In the genomic region with DNA sequence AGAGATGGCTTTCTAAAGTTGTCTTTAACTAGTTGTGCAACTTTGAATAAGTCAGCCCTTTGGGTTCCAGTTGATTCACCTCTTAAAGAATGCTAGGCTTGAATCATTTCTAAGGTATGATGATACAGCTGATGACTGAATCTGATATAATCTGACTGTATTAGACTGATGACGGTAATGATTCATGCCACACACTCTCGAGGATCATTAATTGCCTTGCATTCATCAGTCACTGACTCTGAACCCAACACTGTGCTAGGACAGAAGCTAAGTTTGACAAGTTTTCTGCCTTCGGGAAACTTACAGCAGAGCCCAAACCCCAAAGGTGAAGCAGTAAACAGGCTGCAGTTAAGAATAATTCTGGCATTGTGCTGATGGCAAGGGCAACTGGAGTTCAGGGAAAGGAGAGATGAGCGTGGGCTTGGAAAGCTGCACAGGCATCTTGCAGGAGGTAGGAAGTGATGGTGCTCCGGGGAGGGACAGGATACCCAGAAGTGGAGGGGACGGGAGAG, we compare ENCODE assay signal across 15 cellular contexts. TPM values are rescaled to one million over a fixed set of nuclear protein-coding genes. Genes with fewer than 3 reads are reported as not detected.
DNase-seq lines count a peak whose midpoint lies in the region; ATAC-seq and TF ChIP-seq lines count a peak whose summit lies in the region.
"Had no signal": no experiment of that assay in that cellular context is flagged by ENCODE, and none has a peak within 500 bp of the region (broad histone marks: within the 10 kb centered on the region; RNA-seq: fewer than 3 reads in every experiment).

No MANE protein-coding gene starts in this region.

- H3K4ac ChIP-seq in trophoblast cell (ENCODE audit: low read depth, low read length): no peak overlapping the region

- H3K36me3 Mint-ChIP-seq in activated T-helper 1 cell treated with anti-CD3 and anti-CD28 coated beads, Interleukin-12 subunit alpha, Interleukin-12 subunit beta, Interleukin-2, Interleukin-4 antibody, amounts not matched to agents 30 ng/mL and 10 ng/mL and 1 ng/mL, durations not matched to agents 14 hours and 24 hours and 36 hours (ENCODE audit: low read depth): no peaks in the 10 kb centered on the region
- H3K36me3 Mint-ChIP-seq in effector memory CD8-positive, alpha-beta T cell (ENCODE audit: insufficient read depth): no peaks in the 10 kb centered on the region

- no peaks in the 10 kb centered on the region for H3K9me3 ChIP-seq in trophoblast cell (ENCODE audit: insufficient read depth, low read depth, low read length)
- H3K9me3 ChIP-seq: SJSA1 had no signal

- H4K8ac ChIP-seq in trophoblast cell (ENCODE audit: low read depth, low read length): no peak overlapping the region

- H3K9me3 Mint-ChIP-seq in activated T-helper 1 cell treated with anti-CD3 and anti-CD28 coated beads, Interleukin-12 subunit alpha, Interleukin-12 subunit beta, Interleukin-2, Interleukin-4 antibody, amounts not matched to agents 30 ng/mL and 10 ng/mL and 1 ng/mL, durations not matched to agents 14 hours and 24 hours and 36 hours: no peaks in the 10 kb centered on the region
- H3K9me3 Mint-ChIP-seq in effector memory CD8-positive, alpha-beta T cell: no peaks in the 10 kb centered on the region

- no peak overlapping the region for H3K14ac ChIP-seq in trophoblast cell (ENCODE audit: low read length)

- no peak overlapping the region for H4K91ac ChIP-seq in trophoblast cell (ENCODE audit: low read depth, low read length)

- H3K4me2 ChIP-seq in trophoblast cell (ENCODE audit: low read length): no peak overlapping the region

- TF ChIP-seq CTCF in epithelial cell of proximal tubule (conservative IDR thresholded peaks at IDR 0.05; ENCODE audit: low read depth, low read length): no peak

- no peak overlapping the region for H3K27ac Mint-ChIP-seq in activated T-helper 1 cell treated with anti-CD3 and anti-CD28 coated beads, Interleukin-12 subunit alpha, Interleukin-12 subunit beta, Interleukin-2, Interleukin-4 antibody, amounts not matched to agents 30 ng/mL and 10 ng/mL and 1 ng/mL, durations not matched to agents 14 hours and 24 hours and 36 hours
- no peak overlapping the region for H3K27ac Mint-ChIP-seq in effector memory CD8-positive, alpha-beta T cell

- H3K4me3 Mint-ChIP-seq in activated T-helper 1 cell treated with anti-CD3 and anti-CD28 coated beads, Interleukin-12 subunit alpha, Interleukin-12 subunit beta, Interleukin-2, Interleukin-4 antibody, amounts not matched to agents 30 ng/mL and 10 ng/mL and 1 ng/mL, durations not matched to agents 14 hours and 24 hours and 36 hours: no peak overlapping the region
- H3K4me3 Mint-ChIP-seq in effector memory CD8-positive, alpha-beta T cell: no peak overlapping the region

- H2AFZ ChIP-seq in trophoblast cell (ENCODE audit: insufficient read depth, low read length, poor library complexity): no peak overlapping the region

- WGBS in trophoblast cell (ENCODE audit: extremely low coverage, insufficient coverage, insufficient read length): no CpG with 5 or more reads among the region's 6 CpGs

- no peaks in the 10 kb centered on the region for H3K27me3 Mint-ChIP-seq in activated T-helper 1 cell treated with anti-CD3 and anti-CD28 coated beads, Interleukin-12 subunit alpha, Interleukin-12 subunit beta, Interleukin-2, Interleukin-4 antibody, amounts not matched to agents 30 ng/mL and 10 ng/mL and 1 ng/mL, durations not matched to agents 14 hours and 24 hours and 36 hours (ENCODE audit: insufficient read depth)
- peaks cover 10 to 26% of the 10 kb centered on the region in 2 donors for H3K27me3 Mint-ChIP-seq in effector memory CD8-positive, alpha-beta T cell

- no peaks in the 10 kb centered on the region for H3K4me1 ChIP-seq in trophoblast cell (ENCODE audit: control insufficient read depth in 1 of 2, insufficient read depth in 2 of 2, low read length in 2 of 2)

- H3K23ac ChIP-seq in trophoblast cell (ENCODE audit: low read length): no peak overlapping the region

- no peaks in the 10 kb centered on the region for H3K36me3 ChIP-seq in trophoblast cell (ENCODE audit: control insufficient read depth in 1 of 2, insufficient read depth in 2 of 2, low read length in 2 of 2)
- H3K36me3 ChIP-seq: SJSA1, WERI-Rb-1 had no signal

- H2BK5ac ChIP-seq in trophoblast cell (ENCODE audit: low read depth, low read length, poor library complexity): no peak overlapping the region

- intact Hi-C loops in activated T-helper 1 cell treated with anti-CD3 and anti-CD28 coated beads, Interleukin-12 subunit alpha, Interleukin-12 subunit beta, Interleukin-2, Interleukin-4 antibody, amounts not matched to agents 30 ng/mL and 10 ng/mL and 1 ng/mL, durations not matched to agents 14 hours and 24 hours and 36 hours (cut with micrococcal nuclease): no loop called here

- DNase-seq in EL (peak; percentile 82), RKO (ENCODE audit: low spot score) (peak; percentile 76), epithelial cell of proximal tubule (ENCODE audit: low read depth) (peak; percentile 99), trophoblast cell (peak; percentile 32 to 72), AML-193 (lab: John Stamatoyannopoulos, UW) (no peak)
- no peak for DNase-seq in activated T-helper 1 cell treated with anti-CD3 and anti-CD28 coated beads, Interleukin-12 subunit alpha, Interleukin-12 subunit beta, Interleukin-2, Interleukin-4 antibody, amounts not matched to agents 30 ng/mL and 10 ng/mL and 1 ng/mL, durations not matched to agents 14 hours and 24 hours and 36 hours (ENCODE audit: low spot score)
- DNase-seq in effector memory CD8-positive, alpha-beta T cell: no peak
- DNase-seq: activated T-cell treated with anti-CD3 and anti-CD28 coated beads for 4 hours; amniotic stem cell; effector CD4-positive, alpha-beta T cell; NCI-H526 treated with DMSO at 0.1 percent for 48 hours; WERI-Rb-1 had no signal

- H3K79me1 ChIP-seq in trophoblast cell (ENCODE audit: low read length): no peaks in the 10 kb centered on the region

- H4K12ac ChIP-seq in trophoblast cell (ENCODE audit: low read depth, low read length): no peak overlapping the region

- no peaks in the 10 kb centered on the region for H3K79me2 ChIP-seq in trophoblast cell (ENCODE audit: control insufficient read depth, insufficient read depth, low read length, poor library complexity)

- ATAC-seq in activated CD4-positive, CD25-positive, alpha-beta regulatory T cell treated with anti-CD3 and anti-CD28 coated beads, Interleukin-2, amount 50 U/mL, for 24 hours: no peak
- ATAC-seq in effector memory CD8-positive, alpha-beta T cell (replicated peaks): no peak

- no peak overlapping the region for H2AK5ac ChIP-seq in trophoblast cell (ENCODE audit: low read length)

- H2BK120ac ChIP-seq in trophoblast cell (ENCODE audit: insufficient read depth, low read length, poor library complexity): no peak overlapping the region

- no peaks in the 10 kb centered on the region for H3K4me1 Mint-ChIP-seq in activated T-helper 1 cell treated with anti-CD3 and anti-CD28 coated beads, Interleukin-12 subunit alpha, Interleukin-12 subunit beta, Interleukin-2, Interleukin-4 antibody, amounts not matched to agents 30 ng/mL and 10 ng/mL and 1 ng/mL, durations not matched to agents 14 hours and 24 hours and 36 hours (ENCODE audit: low read depth)
- H3K4me1 Mint-ChIP-seq in effector memory CD8-positive, alpha-beta T cell (ENCODE audit: low read depth in 2 of 2): no peaks in the 10 kb centered on the region

- H2BK12ac ChIP-seq in trophoblast cell (ENCODE audit: low read length): no peak overlapping the region

- H3K27me3 ChIP-seq in trophoblast cell (ENCODE audit: insufficient read depth, low read length): no peaks in the 10 kb centered on the region
- H3K27me3 ChIP-seq: SJSA1 had no signal

- no peak overlapping the region for H3K18ac ChIP-seq in trophoblast cell (ENCODE audit: low read length)

- no peak overlapping the region for H3K27ac ChIP-seq in trophoblast cell (ENCODE audit: low read depth, low read length)
- H3K27ac ChIP-seq: SJSA1, WERI-Rb-1 had no signal

- H3K9ac ChIP-seq in trophoblast cell (ENCODE audit: low read length): no peak overlapping the region

- H3K4me3 ChIP-seq in epithelial cell of proximal tubule (ENCODE audit: low read depth, low read length) (peak overlapping the region; percentile 5), trophoblast cell (ENCODE audit: low read depth, low read length) (no peak overlapping the region)
- H3K4me3 ChIP-seq: SJSA1 had no signal

RNA-seq across cellular contexts. Expression of gene ASIC2, which starts 25.8 kb away (rescaled TPM):
- 0.23 and 0.51 TPM in 2 replicates for total RNA-seq in epithelial cell of proximal tubule
- polyA plus RNA-seq in trophoblast cell (2013): 0.15 and 0.33 TPM in 2 replicates
- not detected in 2 replicates for total RNA-seq in activated T-helper 1 cell treated with anti-CD3 and anti-CD28 coated beads, Interleukin-12 subunit alpha, Interleukin-12 subunit beta, Interleukin-2, Interleukin-4 antibody, amounts not matched to agents 30 ng/mL and 10 ng/mL and 1 ng/mL, durations not matched to agents 14 hours and 24 hours and 36 hours
- total RNA-seq: mononuclear cell, SJSA1 had no signal

Comparison
In these comparisons a context has a peak if more than half of its experiments do, and no peak if none do; other contexts are left out.
1. DNase-seq: peak in EL (single experiment), RKO (single experiment), epithelial cell of proximal tubule (single experiment) and trophoblast cell (2 of 2); none in activated T-helper 1 cell treated with anti-CD3 and anti-CD28 coated beads, Interleukin-12 subunit alpha, Interleukin-12 subunit beta, Interleukin-2, Interleukin-4 antibody, amounts not matched to agents 30 ng/mL and 10 ng/mL and 1 ng/mL, durations not matched to agents 14 hours and 24 hours and 36 hours (single experiment), effector memory CD8-positive, alpha-beta T cell (0 of 3) and AML-193 (0 of 2).